ENCODE assay signal across 9 cellular contexts in genomic region chr9:93592389-93593021, GRCh38. TPM values are rescaled to one million over a fixed set of nuclear protein-coding genes. Genes with fewer than 3 reads are reported as not detected.
DNase-seq lines count a peak whose midpoint lies in the region; ATAC-seq and TF ChIP-seq lines count a peak whose summit lies in the region.
"Had no signal": no experiment of that assay in that cellular context is flagged by ENCODE, and none has a peak within 500 bp of the region (broad histone marks: within the 10 kb centered on the region; RNA-seq: fewer than 3 reads in every experiment).

No MANE protein-coding gene starts in this region.

- H3K79me1 ChIP-seq in mesenchymal stem cell (replicated peaks; ENCODE audit: low read length, poor library complexity, severe bottlenecking): peaks cover 56% of the 10 kb centered on the region

- H3K27me3 ChIP-seq in mesenchymal stem cell (ENCODE audit: control insufficient read depth in 1 of 2, insufficient read depth in 1 of 2, low read length in 2 of 2): no peaks in the 10 kb centered on the region
- H3K27me3 ChIP-seq in CD4-positive, alpha-beta memory T cell (ENCODE audit: insufficient read depth, low read length): no peaks in the 10 kb centered on the region

- no peak overlapping the region for H3K27ac ChIP-seq in mesenchymal stem cell (ENCODE audit: low read length, poor library complexity, severe bottlenecking)
- no peak overlapping the region for H3K27ac ChIP-seq in CD4-positive, alpha-beta memory T cell (ENCODE audit: low read depth, low read length)

- no peak overlapping the region for H3K27ac Mint-ChIP-seq in HFFc6
- no peak overlapping the region for H3K27ac Mint-ChIP-seq in CD4-positive, alpha-beta memory T cell

- H2BK5ac ChIP-seq in mesenchymal stem cell (ENCODE audit: low read depth, low read length, poor library complexity, severe bottlenecking): no peak overlapping the region

- CTCF ChIA-PET in CD4-positive, alpha-beta memory T cell (lab: Charles Lee; ENCODE audit: partially characterized antibody): interaction anchor here (0.7 to 1.1 kb wide), 2 partner anchors 10 to 27 kb away, joined by 3 to 5 read pairs; no protein-coding TSS in a partner anchor

- H2BK120ac ChIP-seq in mesenchymal stem cell (ENCODE audit: low read depth, low read length): no peak overlapping the region

- H3K4me3 ChIP-seq in cardiac fibroblast (replicated peaks in 1 of 2; ENCODE audit: low read depth in 2 of 2, low read length in 2 of 2) (no peak overlapping the region), mesenchymal stem cell (ENCODE audit: insufficient read depth in 1 of 2, low read depth in 1 of 2, low read length in 2 of 2) (no peak overlapping the region)
- no peak overlapping the region for H3K4me3 ChIP-seq in CD4-positive, alpha-beta memory T cell (ENCODE audit: low read length in 2 of 2)

- no peak overlapping the region for H2BK12ac ChIP-seq in mesenchymal stem cell (ENCODE audit: low read length in 2 of 2)

- no peak for ATAC-seq in GM21528 (IDR thresholded peaks at IDR 0.05; ENCODE audit: low FRiP score, unreplicated experiment)

- H3K4me3 Mint-ChIP-seq in HFFc6: no peak overlapping the region
- no peak overlapping the region for H3K4me3 Mint-ChIP-seq in CD4-positive, alpha-beta memory T cell

- H3K9ac ChIP-seq in mesenchymal stem cell (ENCODE audit: low read length): peak overlapping the region; percentile 29

- TF ChIP-seq CTCF in HFFc6 (IDR thresholded peaks at IDR 0.05) (peak; percentile 37), cardiac fibroblast (IDR thresholded peaks at IDR 0.05; ENCODE audit: low read depth, low read length) (peak; percentile 18)

- 86% methylated on average over 7 of the region's 7 CpGs for WGBS in mesenchymal stem cell

- no peak overlapping the region for H3K14ac ChIP-seq in mesenchymal stem cell (ENCODE audit: low read length in 2 of 2)

- H4K8ac ChIP-seq in mesenchymal stem cell (ENCODE audit: low read length): no peak overlapping the region

- peaks cover 2% of the 10 kb centered on the region; the same call in 1 of the 2 replicates for H3K27me3 Mint-ChIP-seq in HFFc6 (ENCODE audit: insufficient read depth)
- H3K27me3 Mint-ChIP-seq in CD4-positive, alpha-beta memory T cell: no peaks in the 10 kb centered on the region

- peaks cover 0 to 10% of the 10 kb centered on the region in 2 experiments for H3K36me3 ChIP-seq in mesenchymal stem cell (ENCODE audit: control insufficient read depth in 1 of 2, insufficient read depth in 2 of 2, low read depth in 1 of 2, low read length in 2 of 2)
- H3K36me3 ChIP-seq in CD4-positive, alpha-beta memory T cell (ENCODE audit: insufficient read depth, low read length): no peaks in the 10 kb centered on the region

- H3K23ac ChIP-seq in mesenchymal stem cell (ENCODE audit: low read length in 2 of 2): no peak overlapping the region

- no peak overlapping the region for H3K4me2 ChIP-seq in mesenchymal stem cell (ENCODE audit: low read length, poor library complexity, severe bottlenecking)

- H2AK5ac ChIP-seq in mesenchymal stem cell (ENCODE audit: low read length, severe bottlenecking): no peak overlapping the region

- H3K36me3 Mint-ChIP-seq in HFFc6 (ENCODE audit: low read depth): no peaks in the 10 kb centered on the region
- no peaks in the 10 kb centered on the region for H3K36me3 Mint-ChIP-seq in CD4-positive, alpha-beta memory T cell

- no peak overlapping the region for H2AFZ ChIP-seq in mesenchymal stem cell (ENCODE audit: low read depth, low read length)

- peaks cover 25% of the 10 kb centered on the region for H3K4me1 ChIP-seq in mesenchymal stem cell (ENCODE audit: control insufficient read depth, insufficient read depth, low read depth, low read length)
- peaks cover 24% of the 10 kb centered on the region for H3K4me1 ChIP-seq in CD4-positive, alpha-beta memory T cell (ENCODE audit: insufficient read depth, low read length)

- no peaks in the 10 kb centered on the region for H3K9me3 Mint-ChIP-seq in HFFc6
- H3K9me3 Mint-ChIP-seq in CD4-positive, alpha-beta memory T cell: no peaks in the 10 kb centered on the region

- H4K91ac ChIP-seq in mesenchymal stem cell (ENCODE audit: low read length): no peak overlapping the region

- H3K18ac ChIP-seq in mesenchymal stem cell (ENCODE audit: low read depth in 1 of 2, low read length in 2 of 2): no peak overlapping the region

- intact Hi-C loops in CD4-positive, alpha-beta memory T cell (cut with micrococcal nuclease): no loop called here

- no peaks in the 10 kb centered on the region for H3K9me3 ChIP-seq in mesenchymal stem cell (ENCODE audit: control insufficient read depth, low read length)
- no peaks in the 10 kb centered on the region for H3K9me3 ChIP-seq in CD4-positive, alpha-beta memory T cell (ENCODE audit: control insufficient read depth in 1 of 2, low read length in 2 of 2)

- POLR2A ChIA-PET in CD4-positive, alpha-beta memory T cell (lab: Charles Lee; ENCODE audit: partially characterized antibody): interaction anchor here (1.0 kb wide), 1 partner anchor 14 kb away, joined by 4 read pairs; no protein-coding TSS in a partner anchor

- no peak overlapping the region for H2BK15ac ChIP-seq in mesenchymal stem cell (ENCODE audit: low read depth, poor library complexity, severe bottlenecking)

- H3K4me1 Mint-ChIP-seq in HFFc6 (ENCODE audit: low read depth): peaks cover 50% of the 10 kb centered on the region
- peaks cover 33 to 84% (median 59%) of the 10 kb centered on the region in 4 donors for H3K4me1 Mint-ChIP-seq in CD4-positive, alpha-beta memory T cell

- H3K4ac ChIP-seq in mesenchymal stem cell (ENCODE audit: low read depth in 1 of 2, low read length in 2 of 2): no peak overlapping the region

- DNase-seq in ELF-1 (ENCODE audit: low read depth, low spot score): peak; percentile 71
- no peak for DNase-seq in HFFc6
- peak in 1 of 2 donors; percentile 8 for DNase-seq in cardiac fibroblast (ENCODE audit: low read depth in 2 of 2)
- DNase-seq in mesenchymal stem cell: no peak
- DNase-seq in T-helper 1 cell: no peak
- no peak for DNase-seq in CD4-positive, alpha-beta memory T cell
- DNase-seq: activated naive CD4-positive, alpha-beta T cell treated with anti-CD3 and anti-CD28 coated beads, Interleukin-2, amount 50 U/mL, for 16 hours; stimulated activated CD4-positive, alpha-beta T cell treated with anti-CD3 and anti-CD28 coated beads, Interleukin-2, amount 100 ng/mL, for 24 hours had no signal

RNA-seq across cellular contexts. Expression of gene PHF2, which starts 16.1 kb away (rescaled TPM):
- 10 to 100 TPM; 15.4 to 17.5 (median 16.6) TPM for total RNA-seq in HFFc6 (2021; fragmentation: NEBNext Ultra II Directional; extraction: Animal tissue kit (Norgen Biotek cat#: 25700))
- 13.5 TPM for polyA plus RNA-seq in mesenchymal stem cell (2013, experiment 1 of 2)
- 13.2 TPM for polyA plus RNA-seq in mesenchymal stem cell (2013, experiment 2 of 2)
- 10 to 100 TPM; 39.2 to 41.2 TPM for total RNA-seq in CD4-positive, alpha-beta memory T cell
- polyA plus RNA-seq in CD4-positive, alpha-beta memory T cell: 1 to 10 TPM in 1 of 2 donors, under 1 TPM in 1; 0.48 to 2.8 TPM
